In the genomic region with DNA sequence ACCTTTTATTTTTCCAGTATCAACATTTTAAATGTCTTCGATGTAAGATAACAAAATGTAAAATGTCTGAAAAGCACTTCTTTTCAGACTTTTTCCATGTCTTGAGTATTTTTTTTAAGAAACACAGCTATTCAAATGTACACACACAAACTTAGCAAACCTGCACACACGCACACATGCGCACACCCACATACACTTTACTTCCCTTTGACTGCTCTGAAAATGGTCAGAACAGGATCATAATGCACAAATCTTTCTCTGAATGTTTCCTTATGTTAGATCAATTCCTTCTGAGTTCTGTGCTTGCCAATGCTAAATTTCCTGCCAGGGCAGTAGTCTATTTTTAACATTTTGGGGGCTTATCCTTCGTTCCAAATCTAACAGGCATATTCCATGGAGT, we compare ENCODE assay signal across 16 cellular contexts.
A peak's percentile ranks its signal among the peaks of the same experiment; 100 is the strongest.
DNase-seq lines count a peak whose midpoint lies in the region; ATAC-seq and TF ChIP-seq lines count a peak whose summit lies in the region.
"Had no signal": no experiment of that assay in that cellular context is flagged by ENCODE, and none has a peak within 500 bp of the region (broad histone marks: within the 10 kb centered on the region; RNA-seq: fewer than 3 reads in every experiment).

No MANE protein-coding gene starts in this region.

- intact Hi-C loops in activated CD4-positive, alpha-beta T cell treated with anti-CD3 and anti-CD28 coated beads, Interleukin-2, amount 10 ng/mL, durations not matched to agents 24 days and 14 days (cut with micrococcal nuclease), result loop anchor here (1.0 to 2.0 kb wide), 4 partner anchors 25 to 88 kb away; no protein-coding TSS in a partner anchor
- intact Hi-C loops in natural killer cell (cut with micrococcal nuclease), result loop anchor here (2.0 to 5.0 kb wide), 2 partner anchors 59 to 124 kb away; no protein-coding TSS in a partner anchor
- intact Hi-C loops in adrenal gland (cut with DNase I), result no loop called here
- intact Hi-C loops in head of caudate nucleus (cut with DNase I), result no loop called here

- H3K27ac Mint-ChIP-seq in activated CD4-positive, alpha-beta T cell treated with anti-CD3 and anti-CD28 coated beads, Interleukin-2, amount 10 ng/mL, durations not matched to agents 24 days and 14 days, result no peak overlapping the region
- H3K27ac Mint-ChIP-seq in natural killer cell, result peak overlapping the region; percentile 61 to 87

- peaks cover 19% of the 10 kb centered on the region for H3K4me1 Mint-ChIP-seq in activated CD4-positive, alpha-beta T cell treated with anti-CD3 and anti-CD28 coated beads, Interleukin-2, amount 10 ng/mL, durations not matched to agents 24 days and 14 days
- H3K4me1 Mint-ChIP-seq in natural killer cell, result peaks cover 58 to 62% of the 10 kb centered on the region in 2 donors

- peak; percentile 14 for DNase-seq in activated CD4-positive, alpha-beta T cell treated with anti-CD3 and anti-CD28 coated beads, Interleukin-2, amount 10 ng/mL, durations not matched to agents 24 days and 14 days
- no peak for DNase-seq in activated CD4-positive, alpha-beta T cell treated with anti-CD3 and anti-CD28 coated beads for 1 hour
- peak; percentile 9 for DNase-seq in UCSD-AML1 (lab: John Stamatoyannopoulos, UW; ENCODE audit: unreplicated experiment)
- no peak for DNase-seq in natural killer cell
- no peak for DNase-seq in retina
- no peak for DNase-seq in adrenal gland
- DNase-seq in head of caudate nucleus, result no peak
- DNase-seq: COR-L47, DMS153, NCI-H1092 treated with DMSO at 0.1 percent for 48 hours, NCI-H1694, NCI-H510A, SW 1271 had no signal

- peak overlapping the region in 1 of 5 donors; percentile 27 for H3K27ac ChIP-seq in adrenal gland
- H3K27ac ChIP-seq: C4-2B had no signal

- WGBS in adrenal gland, 4 donors, result 78 to 90% (median 87%) methylated on average over 4 of the region's 4 CpGs

- H3K9me3 ChIP-seq in adrenal gland (replicated peaks in 1 of 3), result no peaks in the 10 kb centered on the region
- H3K9me3 ChIP-seq: HAP-1 had no signal

- no peak for ATAC-seq in natural killer cell
- ATAC-seq in HG03439 (IDR thresholded peaks at IDR 0.05; ENCODE audit: unreplicated experiment), result no peak

- H3K36me3 ChIP-seq in adrenal gland (replicated peaks in 1 of 2), result no peaks in the 10 kb centered on the region
- H3K36me3 ChIP-seq: HAP-1 had no signal

- peaks cover 7% of the 10 kb centered on the region for H3K27me3 Mint-ChIP-seq in activated CD4-positive, alpha-beta T cell treated with anti-CD3 and anti-CD28 coated beads, Interleukin-2, amount 10 ng/mL, durations not matched to agents 24 days and 14 days
- no peaks in the 10 kb centered on the region for H3K27me3 Mint-ChIP-seq in natural killer cell (ENCODE audit: low read depth in 2 of 2)

- H3K36me3 Mint-ChIP-seq in activated CD4-positive, alpha-beta T cell treated with anti-CD3 and anti-CD28 coated beads, Interleukin-2, amount 10 ng/mL, durations not matched to agents 24 days and 14 days (ENCODE audit: low read depth), result no peaks in the 10 kb centered on the region
- H3K36me3 Mint-ChIP-seq in natural killer cell, result no peaks in the 10 kb centered on the region

- H3K9me3 Mint-ChIP-seq in activated CD4-positive, alpha-beta T cell treated with anti-CD3 and anti-CD28 coated beads, Interleukin-2, amount 10 ng/mL, durations not matched to agents 24 days and 14 days, result peaks cover 4% of the 10 kb centered on the region
- H3K9me3 Mint-ChIP-seq in natural killer cell, result no peaks in the 10 kb centered on the region

- H3K4me3 ChIP-seq in adrenal gland, result no peak overlapping the region
- H3K4me3 ChIP-seq: HAP-1 had no signal

- TF ChIP-seq CTCF in natural killer cell (IDR thresholded peaks at IDR 0.05), result no peak
- no peak for TF ChIP-seq CTCF in adrenal gland (IDR thresholded peaks at IDR 0.05)

- no peak for TF ChIP-seq POLR2A in adrenal gland (IDR thresholded peaks at IDR 0.05)

- peaks cover 0 to 8% of the 10 kb centered on the region in 2 donors for H3K4me1 ChIP-seq in adrenal gland (replicated peaks in 1 of 2)
- H3K4me1 ChIP-seq: HAP-1 had no signal

- no peak overlapping the region for H3K4me3 Mint-ChIP-seq in activated CD4-positive, alpha-beta T cell treated with anti-CD3 and anti-CD28 coated beads, Interleukin-2, amount 10 ng/mL, durations not matched to agents 24 days and 14 days
- H3K4me3 Mint-ChIP-seq in natural killer cell, result peak overlapping the region; percentile 36

- H3K27me3 ChIP-seq in adrenal gland, result no peaks in the 10 kb centered on the region

Comparison
In these comparisons a context has a peak if more than half of its experiments do, and no peak if none do; other contexts are left out.
1. DNase-seq: peak in activated CD4-positive, alpha-beta T cell treated with anti-CD3 and anti-CD28 coated beads, Interleukin-2, amount 10 ng/mL, durations not matched to agents 24 days and 14 days (single experiment) and UCSD-AML1 (single experiment); none in activated CD4-positive, alpha-beta T cell treated with anti-CD3 and anti-CD28 coated beads for 1 hour (single experiment), natural killer cell (single experiment), retina (single experiment), adrenal gland (0 of 7) and head of caudate nucleus (0 of 42).
2. intact Hi-C loops: an anchor here in activated CD4-positive, alpha-beta T cell treated with anti-CD3 and anti-CD28 coated beads, Interleukin-2, amount 10 ng/mL, durations not matched to agents 24 days and 14 days (1.0 to 2.0 kb wide) and natural killer cell (2.0 to 5.0 kb wide); none called in adrenal gland and head of caudate nucleus.